In the genomic region with DNA sequence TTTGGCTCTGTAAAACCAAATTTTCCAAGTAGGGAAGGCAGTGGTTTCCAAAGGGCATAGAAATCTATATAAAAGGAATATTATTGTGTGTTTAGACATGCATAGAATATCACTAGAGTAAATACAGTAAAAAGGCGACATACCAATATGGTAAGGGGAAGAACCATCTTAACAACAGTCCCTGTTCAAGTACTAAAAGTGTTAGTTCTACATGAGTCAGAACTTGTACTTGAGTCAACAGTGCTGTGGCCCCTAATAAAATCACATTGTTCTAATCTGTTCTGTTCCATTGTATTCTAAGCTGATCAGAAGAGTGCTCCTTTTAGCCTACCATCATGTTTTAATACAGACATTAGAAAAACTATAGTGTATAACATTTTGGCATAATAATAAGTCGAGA, we compare ENCODE assay signal across 1 cellular context.
TF ChIP-seq lines count a peak whose summit lies in the region.

No MANE protein-coding gene starts in this region.

TF ChIP-seq in GM23338, 12 proteins besides CTCF, POLR2A, EP300 and RAD21 (continued from another document):
- TF ChIP-seq REST (IDR thresholded peaks at IDR 0.05; ENCODE audit: unreplicated experiment) (no peak), CREB1 (CRISPR knock-in tag; IDR thresholded peaks at IDR 0.05; ENCODE audit: low read depth) (no peak)
TF ChIP-seq in GM23338: peak in this region for 0.
